Comparison of ENCODE assay signal across 2 cellular contexts in genomic region chr14:73719791-73720190, GRCh38.
TF ChIP-seq lines count a peak whose summit lies in the region.

No MANE protein-coding gene starts in this region.

TF ChIP-seq in SK-N-SH, 30 proteins besides CTCF, POLR2A, EP300 and RAD21 (continued from another document):
- no peak for TF ChIP-seq PBX3 (IDR thresholded peaks at IDR 0.05)
- no peak for TF ChIP-seq TEAD4 (IDR thresholded peaks at IDR 0.05; ENCODE audit: borderline replicate concordance, insufficient read depth)
- no peak for TF ChIP-seq CHD2 (IDR thresholded peaks at IDR 0.05; ENCODE audit: low read length, partially characterized antibody)
- no peak for TF ChIP-seq FOXM1 (IDR thresholded peaks at IDR 0.05; ENCODE audit: low read depth)
- TF ChIP-seq MAX (IDR thresholded peaks at IDR 0.05; ENCODE audit: low read depth): no peak
- TF ChIP-seq NRF1 (IDR thresholded peaks at IDR 0.05; ENCODE audit: low read depth, low read length): no peak
- TF ChIP-seq RFX5 (IDR thresholded peaks at IDR 0.05; ENCODE audit: low read length): no peak
- TF ChIP-seq RXRA (IDR thresholded peaks at IDR 0.05; ENCODE audit: borderline replicate concordance, low read depth): no peak
- no peak for TF ChIP-seq ELF1 (IDR thresholded peaks at IDR 0.05)
- TF ChIP-seq SMC3 (IDR thresholded peaks at IDR 0.05; ENCODE audit: low read depth, low read length): no peak
TF ChIP-seq in SK-N-SH: peak in this region for 0.

TF ChIP-seq in SK-N-SH treated with all-trans-retinoic acid at 6 μM for 48 hours, 23 proteins besides CTCF, POLR2A, EP300 and RAD21 (continued from another document):
- no peak for TF ChIP-seq PATZ1 (CRISPR knock-in tag; IDR thresholded peaks at IDR 0.05; ENCODE audit: borderline replicate concordance)
- no peak for TF ChIP-seq TOX (CRISPR knock-in tag; IDR thresholded peaks at IDR 0.05; ENCODE audit: borderline replicate concordance)
- no peak for TF ChIP-seq ZNF70 (CRISPR knock-in tag; IDR thresholded peaks at IDR 0.05)
- no peak for TF ChIP-seq PPARA (CRISPR knock-in tag; IDR thresholded peaks at IDR 0.05; ENCODE audit: borderline replicate concordance)
- no peak for TF ChIP-seq OSR1 (CRISPR knock-in tag; IDR thresholded peaks at IDR 0.05)
- no peak for TF ChIP-seq ESRRG (CRISPR knock-in tag; IDR thresholded peaks at IDR 0.05)
- TF ChIP-seq TSHZ2 (CRISPR knock-in tag; IDR thresholded peaks at IDR 0.05): no peak
- no peak for TF ChIP-seq ZFP3 (CRISPR knock-in tag; IDR thresholded peaks at IDR 0.05)
- no peak for TF ChIP-seq ISL1 (CRISPR knock-in tag; IDR thresholded peaks at IDR 0.05)
- TF ChIP-seq TCF4 (CRISPR knock-in tag; IDR thresholded peaks at IDR 0.05; ENCODE audit: borderline replicate concordance): no peak
